ENCODE assay signal across 1 cellular context in the genomic region with DNA sequence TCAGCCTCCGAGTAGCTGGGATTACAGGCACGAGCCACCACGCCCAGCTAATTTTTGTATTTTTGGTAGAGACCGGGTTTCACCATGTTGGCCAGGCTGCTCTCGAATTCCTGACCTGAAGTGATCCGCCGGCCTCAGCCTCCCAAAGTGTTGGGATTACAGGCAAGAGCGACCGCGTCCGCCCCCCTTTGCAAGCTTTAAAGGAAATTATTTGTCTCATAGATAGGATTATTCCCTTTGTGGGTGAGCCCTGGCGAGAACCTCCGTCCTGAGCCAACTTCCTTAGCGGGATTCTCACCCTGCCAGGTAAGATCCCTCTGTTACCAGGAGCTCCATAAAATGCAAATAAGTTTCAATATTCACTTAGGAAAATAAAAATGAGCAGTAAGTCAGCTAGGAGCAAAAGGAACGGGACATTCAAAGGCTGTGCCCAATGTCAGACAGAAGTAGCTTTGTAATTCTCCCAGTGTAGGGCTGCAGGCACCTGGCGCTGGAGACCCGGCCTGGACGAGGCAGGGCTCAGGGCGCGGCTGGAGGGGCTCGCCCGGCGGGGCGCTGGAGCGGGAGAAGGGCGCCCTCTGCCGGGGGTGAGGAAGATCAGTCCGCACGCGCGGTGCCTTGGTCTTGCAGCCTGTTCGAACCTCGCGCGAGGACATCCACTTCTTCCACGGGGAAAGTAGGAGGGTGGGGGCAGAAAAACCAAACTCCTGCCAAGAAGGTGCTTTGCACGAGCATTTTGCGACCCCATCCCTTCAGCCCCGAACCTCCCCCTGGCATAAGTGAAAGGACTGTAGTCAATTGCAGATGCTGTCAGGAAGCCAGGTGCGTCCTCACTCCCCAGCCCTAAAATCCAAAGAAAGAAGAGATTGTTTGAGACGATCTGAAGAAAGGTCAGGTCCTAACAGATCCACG.
TF ChIP-seq lines count a peak whose summit lies in the region.

No MANE protein-coding gene starts in this region.

TF ChIP-seq in HepG2, 621 proteins besides CTCF, POLR2A, EP300 and RAD21 (continued from another document and continues in another):
- TF ChIP-seq SP5 (CRISPR knock-in tag; IDR thresholded peaks at IDR 0.05; ENCODE audit: borderline replicate concordance, low read depth) (no peak), KLF13 (CRISPR knock-in tag; IDR thresholded peaks at IDR 0.05) (no peak), ZBTB20 (CRISPR knock-in tag; IDR thresholded peaks at IDR 0.05; ENCODE audit: borderline replicate concordance, low read depth) (no peak), RNF2 (conservative IDR thresholded peaks at IDR 0.05; ENCODE audit: low read depth) (no peak), ZNF251 (CRISPR knock-in tag; IDR thresholded peaks at IDR 0.05) (no peak), MAFF (IDR thresholded peaks at IDR 0.05; ENCODE audit: low read depth, low read length) (no peak), MTA1 (CRISPR knock-in tag; IDR thresholded peaks at IDR 0.05; ENCODE audit: borderline replicate concordance) (0 out of 2 replicates have a peak, but pooled peaks have one; percentile 27), ZNF816 (CRISPR knock-in tag; IDR thresholded peaks at IDR 0.05; ENCODE audit: borderline replicate concordance) (no peak), ZNF792 (CRISPR knock-in tag; IDR thresholded peaks at IDR 0.05) (no peak), MLLT10 (CRISPR knock-in tag; IDR thresholded peaks at IDR 0.05) (no peak), CCAR2 (optimal IDR thresholded peaks at IDR 0.05; ENCODE audit: low read depth, low read length) (no peak), ZNF619 (CRISPR knock-in tag; IDR thresholded peaks at IDR 0.05) (no peak), ZMYM4 (CRISPR knock-in tag; IDR thresholded peaks at IDR 0.05) (peak; percentile 79; the same call in 1 of the 2 replicates), ZEB1 (IDR thresholded peaks at IDR 0.05; ENCODE audit: insufficient replicate concordance, low read depth) (no peak), ISL2 (CRISPR knock-in tag; IDR thresholded peaks at IDR 0.05) (peak; percentile 54), SP1 (IDR thresholded peaks at IDR 0.05) (no peak), SP1 (CRISPR knock-in tag; IDR thresholded peaks at IDR 0.05) (no peak), TARDBP (CRISPR knock-in tag; IDR thresholded peaks at IDR 0.05) (no peak; the same call in 1 of the 2 replicates), ZMYM2 (CRISPR knock-in tag; IDR thresholded peaks at IDR 0.05) (no peak), ZNF337 (CRISPR knock-in tag; IDR thresholded peaks at IDR 0.05; ENCODE audit: borderline replicate concordance, low read depth) (no peak), ZNF432 (CRISPR knock-in tag; IDR thresholded peaks at IDR 0.05; ENCODE audit: borderline replicate concordance) (no peak), RXRA (CRISPR knock-in tag; IDR thresholded peaks at IDR 0.05) (peak; percentile 23; the same call in 1 of the 2 replicates), HES4 (CRISPR knock-in tag; IDR thresholded peaks at IDR 0.05; ENCODE audit: borderline replicate concordance) (no peak), ZFP82 (CRISPR knock-in tag; IDR thresholded peaks at IDR 0.05; ENCODE audit: borderline replicate concordance) (no peak), HOXA9 (CRISPR knock-in tag; IDR thresholded peaks at IDR 0.05; ENCODE audit: borderline replicate concordance) (no peak), ZNF124 (CRISPR knock-in tag; IDR thresholded peaks at IDR 0.05) (no peak)
- TF ChIP-seq, protein P1, sequence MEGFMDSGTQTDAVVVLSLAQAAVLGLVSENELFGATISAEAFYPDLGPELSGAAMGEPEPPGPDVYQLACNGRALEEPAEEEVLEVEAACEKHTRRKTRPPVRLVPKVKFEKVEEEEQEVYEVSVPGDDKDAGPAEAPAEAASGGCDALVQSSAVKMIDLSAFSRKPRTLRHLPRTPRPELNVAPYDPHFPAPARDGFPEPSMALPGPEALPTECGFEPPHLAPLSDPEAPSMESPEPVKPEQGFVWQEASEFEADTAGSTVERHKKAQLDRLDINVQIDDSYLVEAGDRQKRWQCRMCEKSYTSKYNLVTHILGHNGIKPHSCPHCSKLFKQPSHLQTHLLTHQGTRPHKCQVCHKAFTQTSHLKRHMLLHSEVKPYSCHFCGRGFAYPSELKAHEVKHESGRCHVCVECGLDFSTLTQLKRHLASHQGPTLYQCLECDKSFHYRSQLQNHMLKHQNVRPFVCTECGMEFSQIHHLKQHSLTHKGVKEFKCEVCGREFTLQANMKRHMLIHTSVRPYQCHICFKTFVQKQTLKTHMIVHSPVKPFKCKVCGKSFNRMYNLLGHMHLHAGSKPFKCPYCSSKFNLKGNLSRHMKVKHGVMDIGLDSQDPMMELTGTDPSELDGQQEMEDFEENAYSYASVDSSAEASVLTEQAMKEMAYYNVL (CRISPR knock-in tag; IDR thresholded peaks at IDR 0.05; ENCODE audit: borderline replicate concordance), result no peak
- TF ChIP-seq, protein P2, sequence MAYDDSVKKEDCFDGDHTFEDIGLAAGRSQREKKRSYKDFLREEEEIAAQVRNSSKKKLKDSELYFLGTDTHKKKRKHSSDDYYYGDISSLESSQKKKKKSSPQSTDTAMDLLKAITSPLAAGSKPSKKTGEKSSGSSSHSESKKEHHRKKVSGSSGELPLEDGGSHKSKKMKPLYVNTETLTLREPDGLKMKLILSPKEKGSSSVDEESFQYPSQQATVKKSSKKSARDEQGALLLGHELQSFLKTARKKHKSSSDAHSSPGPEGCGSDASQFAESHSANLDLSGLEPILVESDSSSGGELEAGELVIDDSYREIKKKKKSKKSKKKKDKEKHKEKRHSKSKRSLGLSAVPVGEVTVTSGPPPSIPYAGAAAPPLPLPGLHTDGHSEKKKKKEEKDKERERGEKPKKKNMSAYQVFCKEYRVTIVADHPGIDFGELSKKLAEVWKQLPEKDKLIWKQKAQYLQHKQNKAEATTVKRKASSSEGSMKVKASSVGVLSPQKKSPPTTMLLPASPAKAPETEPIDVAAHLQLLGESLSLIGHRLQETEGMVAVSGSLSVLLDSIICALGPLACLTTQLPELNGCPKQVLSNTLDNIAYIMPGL (CRISPR knock-in tag; IDR thresholded peaks at IDR 0.05; ENCODE audit: borderline replicate concordance in 1 of 2, low read depth in 1 of 2), result peak; percentile 51 to 67; a peak in 3 of 4 replicates
- TF ChIP-seq, protein P3, sequence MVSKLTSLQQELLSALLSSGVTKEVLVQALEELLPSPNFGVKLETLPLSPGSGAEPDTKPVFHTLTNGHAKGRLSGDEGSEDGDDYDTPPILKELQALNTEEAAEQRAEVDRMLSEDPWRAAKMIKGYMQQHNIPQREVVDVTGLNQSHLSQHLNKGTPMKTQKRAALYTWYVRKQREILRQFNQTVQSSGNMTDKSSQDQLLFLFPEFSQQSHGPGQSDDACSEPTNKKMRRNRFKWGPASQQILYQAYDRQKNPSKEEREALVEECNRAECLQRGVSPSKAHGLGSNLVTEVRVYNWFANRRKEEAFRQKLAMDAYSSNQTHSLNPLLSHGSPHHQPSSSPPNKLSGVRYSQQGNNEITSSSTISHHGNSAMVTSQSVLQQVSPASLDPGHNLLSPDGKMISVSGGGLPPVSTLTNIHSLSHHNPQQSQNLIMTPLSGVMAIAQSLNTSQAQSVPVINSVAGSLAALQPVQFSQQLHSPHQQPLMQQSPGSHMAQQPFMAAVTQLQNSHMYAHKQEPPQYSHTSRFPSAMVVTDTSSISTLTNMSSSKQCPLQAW (CRISPR knock-in tag; IDR thresholded peaks at IDR 0.05), result peak; percentile 63
- TF ChIP-seq, protein P4, sequence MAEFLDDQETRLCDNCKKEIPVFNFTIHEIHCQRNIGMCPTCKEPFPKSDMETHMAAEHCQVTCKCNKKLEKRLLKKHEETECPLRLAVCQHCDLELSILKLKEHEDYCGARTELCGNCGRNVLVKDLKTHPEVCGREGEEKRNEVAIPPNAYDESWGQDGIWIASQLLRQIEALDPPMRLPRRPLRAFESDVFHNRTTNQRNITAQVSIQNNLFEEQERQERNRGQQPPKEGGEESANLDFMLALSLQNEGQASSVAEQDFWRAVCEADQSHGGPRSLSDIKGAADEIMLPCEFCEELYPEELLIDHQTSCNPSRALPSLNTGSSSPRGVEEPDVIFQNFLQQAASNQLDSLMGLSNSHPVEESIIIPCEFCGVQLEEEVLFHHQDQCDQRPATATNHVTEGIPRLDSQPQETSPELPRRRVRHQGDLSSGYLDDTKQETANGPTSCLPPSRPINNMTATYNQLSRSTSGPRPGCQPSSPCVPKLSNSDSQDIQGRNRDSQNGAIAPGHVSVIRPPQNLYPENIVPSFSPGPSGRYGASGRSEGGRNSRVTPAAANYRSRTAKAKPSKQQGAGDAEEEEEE (CRISPR knock-in tag; IDR thresholded peaks at IDR 0.05; ENCODE audit: borderline replicate concordance), result no peak
- TF ChIP-seq, protein P5, sequence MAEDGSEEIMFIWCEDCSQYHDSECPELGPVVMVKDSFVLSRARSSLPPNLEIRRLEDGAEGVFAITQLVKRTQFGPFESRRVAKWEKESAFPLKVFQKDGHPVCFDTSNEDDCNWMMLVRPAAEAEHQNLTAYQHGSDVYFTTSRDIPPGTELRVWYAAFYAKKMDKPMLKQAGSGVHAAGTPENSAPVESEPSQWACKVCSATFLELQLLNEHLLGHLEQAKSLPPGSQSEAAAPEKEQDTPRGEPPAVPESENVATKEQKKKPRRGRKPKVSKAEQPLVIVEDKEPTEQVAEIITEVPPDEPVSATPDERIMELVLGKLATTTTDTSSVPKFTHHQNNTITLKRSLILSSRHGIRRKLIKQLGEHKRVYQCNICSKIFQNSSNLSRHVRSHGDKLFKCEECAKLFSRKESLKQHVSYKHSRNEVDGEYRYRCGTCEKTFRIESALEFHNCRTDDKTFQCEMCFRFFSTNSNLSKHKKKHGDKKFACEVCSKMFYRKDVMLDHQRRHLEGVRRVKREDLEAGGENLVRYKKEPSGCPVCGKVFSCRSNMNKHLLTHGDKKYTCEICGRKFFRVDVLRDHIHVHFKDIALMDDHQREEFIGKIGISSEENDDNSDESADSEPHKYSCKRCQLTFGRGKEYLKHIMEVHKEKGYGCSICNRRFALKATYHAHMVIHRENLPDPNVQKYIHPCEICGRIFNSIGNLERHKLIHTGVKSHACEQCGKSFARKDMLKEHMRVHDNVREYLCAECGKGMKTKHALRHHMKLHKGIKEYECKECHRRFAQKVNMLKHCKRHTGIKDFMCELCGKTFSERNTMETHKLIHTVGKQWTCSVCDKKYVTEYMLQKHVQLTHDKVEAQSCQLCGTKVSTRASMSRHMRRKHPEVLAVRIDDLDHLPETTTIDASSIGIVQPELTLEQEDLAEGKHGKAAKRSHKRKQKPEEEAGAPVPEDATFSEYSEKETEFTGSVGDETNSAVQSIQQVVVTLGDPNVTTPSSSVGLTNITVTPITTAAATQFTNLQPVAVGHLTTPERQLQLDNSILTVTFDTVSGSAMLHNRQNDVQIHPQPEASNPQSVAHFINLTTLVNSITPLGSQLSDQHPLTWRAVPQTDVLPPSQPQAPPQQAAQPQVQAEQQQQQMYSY (CRISPR knock-in tag; IDR thresholded peaks at IDR 0.05), result no peak
- TF ChIP-seq, protein P6, sequence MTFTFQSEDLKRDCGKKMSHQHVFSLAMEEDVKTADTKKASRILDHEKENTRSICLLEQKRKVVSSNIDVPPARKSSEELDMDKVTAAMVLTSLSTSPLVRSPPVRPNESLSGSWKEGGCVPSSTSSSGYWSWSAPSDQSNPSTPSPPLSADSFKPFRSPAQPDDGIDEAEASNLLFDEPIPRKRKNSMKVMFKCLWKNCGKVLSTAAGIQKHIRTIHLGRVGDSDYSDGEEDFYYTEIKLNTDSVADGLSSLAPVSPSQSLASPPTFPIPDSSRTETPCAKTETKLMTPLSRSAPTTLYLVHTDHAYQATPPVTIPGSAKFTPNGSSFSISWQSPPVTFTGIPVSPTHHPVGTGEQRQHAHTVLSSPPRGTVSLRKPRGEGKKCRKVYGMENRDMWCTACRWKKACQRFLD (CRISPR knock-in tag; IDR thresholded peaks at IDR 0.05; ENCODE audit: borderline replicate concordance), result peak; percentile 63; the same call in 1 of the 2 replicates
- TF ChIP-seq, protein P7, sequence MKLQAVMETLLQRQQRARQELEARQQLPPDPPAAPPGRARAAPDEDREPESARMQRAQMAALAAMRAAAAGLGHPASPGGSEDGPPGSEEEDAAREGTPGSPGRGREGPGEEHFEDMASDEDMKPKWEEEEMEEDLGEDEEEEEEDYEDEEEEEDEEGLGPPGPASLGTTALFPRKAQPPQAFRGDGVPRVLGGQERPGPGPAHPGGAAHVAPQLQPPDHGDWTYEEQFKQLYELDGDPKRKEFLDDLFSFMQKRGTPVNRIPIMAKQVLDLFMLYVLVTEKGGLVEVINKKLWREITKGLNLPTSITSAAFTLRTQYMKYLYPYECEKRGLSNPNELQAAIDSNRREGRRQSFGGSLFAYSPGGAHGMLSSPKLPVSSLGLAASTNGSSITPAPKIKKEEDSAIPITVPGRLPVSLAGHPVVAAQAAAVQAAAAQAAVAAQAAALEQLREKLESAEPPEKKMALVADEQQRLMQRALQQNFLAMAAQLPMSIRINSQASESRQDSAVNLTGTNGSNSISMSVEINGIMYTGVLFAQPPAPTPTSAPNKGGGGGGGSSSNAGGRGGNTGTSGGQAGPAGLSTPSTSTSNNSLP (IDR thresholded peaks at IDR 0.05; ENCODE audit: low read depth, low read length), result no peak
- TF ChIP-seq, protein P8, sequence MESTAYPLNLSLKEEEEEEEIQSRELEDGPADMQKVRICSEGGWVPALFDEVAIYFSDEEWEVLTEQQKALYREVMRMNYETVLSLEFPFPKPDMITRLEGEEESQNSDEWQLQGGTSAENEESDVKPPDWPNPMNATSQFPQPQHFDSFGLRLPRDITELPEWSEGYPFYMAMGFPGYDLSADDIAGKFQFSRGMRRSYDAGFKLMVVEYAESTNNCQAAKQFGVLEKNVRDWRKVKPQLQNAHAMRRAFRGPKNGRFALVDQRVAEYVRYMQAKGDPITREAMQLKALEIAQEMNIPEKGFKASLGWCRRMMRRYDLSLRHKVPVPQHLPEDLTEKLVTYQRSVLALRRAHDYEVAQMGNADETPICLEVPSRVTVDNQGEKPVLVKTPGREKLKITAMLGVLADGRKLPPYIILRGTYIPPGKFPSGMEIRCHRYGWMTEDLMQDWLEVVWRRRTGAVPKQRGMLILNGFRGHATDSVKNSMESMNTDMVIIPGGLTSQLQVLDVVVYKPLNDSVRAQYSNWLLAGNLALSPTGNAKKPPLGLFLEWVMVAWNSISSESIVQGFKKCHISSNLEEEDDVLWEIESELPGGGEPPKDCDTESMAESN (CRISPR knock-in tag; conservative IDR thresholded peaks at IDR 0.05), result no peak
